9 cellular contexts compared by ENCODE assay signal in the genomic region with DNA sequence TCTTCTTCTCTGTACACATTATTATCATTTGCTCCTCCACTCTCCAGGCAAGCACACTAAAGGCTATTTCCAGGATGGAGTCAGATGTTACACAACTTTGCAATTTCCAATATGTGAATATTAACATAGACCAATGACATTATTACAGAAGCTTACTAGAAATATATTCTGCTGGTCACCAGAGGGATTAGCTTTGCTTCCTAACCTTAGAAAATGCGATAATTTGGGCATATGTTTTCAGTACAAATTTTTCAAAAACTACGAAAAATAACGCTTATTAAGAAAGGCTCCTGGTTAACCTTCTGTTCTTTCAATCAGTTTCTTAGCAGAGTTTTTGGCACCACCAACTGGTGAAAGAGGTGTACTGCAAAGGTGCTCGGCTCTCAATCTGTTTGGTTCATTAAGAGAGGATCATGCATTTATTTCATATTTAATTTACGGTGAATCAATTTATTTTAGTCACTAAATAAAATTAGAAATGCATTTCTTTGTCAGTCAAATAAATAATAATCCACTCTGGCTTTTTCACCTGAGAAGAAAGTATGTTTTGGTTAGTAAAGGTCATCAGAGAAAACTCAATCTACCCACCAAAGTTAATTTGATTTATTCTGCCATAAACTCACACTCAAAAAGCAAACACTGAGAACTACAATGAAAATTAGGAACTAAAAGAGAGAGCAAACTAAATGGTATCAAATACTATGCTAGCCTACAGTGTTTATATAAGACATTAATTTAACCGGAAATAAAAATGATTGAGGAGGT. TPM values are rescaled to one million over a fixed set of nuclear protein-coding genes. Genes with fewer than 3 reads are reported as not detected.
DNase-seq lines count a peak whose midpoint lies in the region; ATAC-seq, FAIRE-seq and TF ChIP-seq lines count a peak whose summit lies in the region.
"Had no signal": no experiment of that assay in that cellular context is flagged by ENCODE, and none has a peak within 500 bp of the region (broad histone marks: within the 10 kb centered on the region; RNA-seq: fewer than 3 reads in every experiment).

No MANE protein-coding gene starts in this region.

- no peaks in the 10 kb centered on the region for H3K27me3 ChIP-seq in H1 (replicated peaks in 1 of 4; ENCODE audit: control insufficient read depth in 3 of 4, extremely low read depth in 1 of 4, insufficient read depth in 3 of 4, low read length in 3 of 4)

- no peak overlapping the region for H4K5ac ChIP-seq in H1 (ENCODE audit: insufficient read length, low read depth, low read length)

- H3K4ac ChIP-seq in H1 (replicated peaks; ENCODE audit: insufficient read length, low read depth, low read length), result no peak overlapping the region

- H2BK12ac ChIP-seq in H1 (ENCODE audit: low read depth, low read length), result no peak overlapping the region

- H2BK5ac ChIP-seq in H1 (ENCODE audit: low read depth, low read length), result no peak overlapping the region

- H3K9me3 Mint-ChIP-seq in activated CD8-positive, alpha-beta T cell treated with anti-CD3 and anti-CD28 coated beads, Interleukin-2, amount 10 ng/mL, durations not matched to agents 7 days and 5 days (ENCODE audit: insufficient read depth), result no peaks in the 10 kb centered on the region
- H3K9me3 Mint-ChIP-seq: IgD-negative memory B cell had no signal

- no peaks in the 10 kb centered on the region for H3K36me3 Mint-ChIP-seq in activated CD8-positive, alpha-beta T cell treated with anti-CD3 and anti-CD28 coated beads, Interleukin-2, amount 10 ng/mL, durations not matched to agents 7 days and 5 days (ENCODE audit: low read depth)

- no peaks in the 10 kb centered on the region for H3K9me3 ChIP-seq in H1 (ENCODE audit: insufficient read depth in 2 of 2, low read depth in 1 of 2, low read length in 1 of 2)
- H3K9me3 ChIP-seq in mucosa of descending colon, result no peaks in the 10 kb centered on the region

- H2BK15ac ChIP-seq in H1 (ENCODE audit: low read length), result no peak overlapping the region

- H4K20me1 ChIP-seq in H1 (replicated peaks in 1 of 2; ENCODE audit: control insufficient read depth in 1 of 2, insufficient read depth in 2 of 2, low read length in 2 of 2), result no peaks in the 10 kb centered on the region

- POLR2A ChIA-PET in activated CD8-positive, alpha-beta T cell treated with anti-CD3 and anti-CD28 coated beads, Interleukin-2, amount 10 ng/mL, durations not matched to agents 7 days and 5 days (lab: Charles Lee), result no interaction called here
- POLR2A ChIA-PET in H1 (lab: Charles Lee; ENCODE audit: partially characterized antibody), result no interaction called here

- no peak overlapping the region for H3K4me2 ChIP-seq in H1 (ENCODE audit: insufficient read depth in 1 of 2, low read depth in 2 of 2, low read length in 2 of 2)

- H3K27ac ChIP-seq in H1 (ENCODE audit: low read depth, low read length), result no peak overlapping the region

- H3K27me3 Mint-ChIP-seq in activated CD8-positive, alpha-beta T cell treated with anti-CD3 and anti-CD28 coated beads, Interleukin-2, amount 10 ng/mL, durations not matched to agents 7 days and 5 days (ENCODE audit: low read depth), result peaks cover 17% of the 10 kb centered on the region
- H3K27me3 Mint-ChIP-seq: IgD-negative memory B cell had no signal

- peak; percentile 90 to 92 for TF ChIP-seq RAD21 in H1 (IDR thresholded peaks at IDR 0.05 in 1 of 2, conservative IDR thresholded peaks at IDR 0.05 in 1 of 2; ENCODE audit: low read depth in 2 of 2, low read length in 2 of 2)

- no peak overlapping the region for H4K8ac ChIP-seq in H1 (ENCODE audit: extremely low read depth, insufficient read depth, low read length)

- intact Hi-C loops in mucosa of descending colon (cut with DNase I, micrococcal nuclease), result loop anchor here in 1 of 2 donors (10.0 kb wide), 1 partner anchor 880 kb away; no protein-coding TSS in a partner anchor

- no peak overlapping the region for H2AK5ac ChIP-seq in H1 (ENCODE audit: low read depth, low read length)

- TF ChIP-seq POLR2A in H1 (IDR thresholded peaks at IDR 0.05; ENCODE audit: control extremely low read depth in 1 of 2, low read depth in 2 of 2, low read length in 2 of 2), result no peak

- H2BK20ac ChIP-seq in H1 (ENCODE audit: low read length), result no peak overlapping the region

- H3K36me3 ChIP-seq in H1 (ENCODE audit: control insufficient read depth in 2 of 4, insufficient read depth in 4 of 4, low read length in 3 of 4) (no peaks in the 10 kb centered on the region), mucosa of descending colon (ENCODE audit: low read depth) (no peaks in the 10 kb centered on the region)

- H3K79me2 ChIP-seq in H1 (ENCODE audit: control insufficient read depth in 1 of 2, insufficient read depth in 2 of 2, low read length in 2 of 2), result no peaks in the 10 kb centered on the region

- H2AFZ ChIP-seq in H1 (ENCODE audit: low read length), result no peak overlapping the region

- TF ChIP-seq EP300 in H1 (IDR thresholded peaks at IDR 0.05; ENCODE audit: borderline replicate concordance in 1 of 2, low read depth in 2 of 2, low read length in 2 of 2), result no peak

- H3K4me1 ChIP-seq in H1 (replicated peaks in 1 of 4; ENCODE audit: control insufficient read depth in 3 of 4, insufficient read depth in 4 of 4, low read length in 3 of 4), result peaks cover 3 to 13% (median 8%) of the 10 kb centered on the region in 4 experiments; a peak in 6 of 7 replicates
- peaks cover 25% of the 10 kb centered on the region for H3K4me1 ChIP-seq in mucosa of descending colon (ENCODE audit: low read depth)

- H3K18ac ChIP-seq in H1 (ENCODE audit: extremely low read depth, low read length), result no peak overlapping the region

- DNase-seq in COLO668 (lab: John Stamatoyannopoulos, UW; ENCODE audit: unreplicated experiment) (peak; percentile 58), NCI-H82 treated with DMSO at 0.1 percent for 48 hours (lab: John Stamatoyannopoulos, UW; ENCODE audit: unreplicated experiment) (peak; percentile 29), H1 (ENCODE audit: low read depth in 1 of 2, low spot score in 2 of 2) (peak in 1 of 2 experiments; percentile 75), mucosa of descending colon (peak in 2 of 3 donors; percentile 40 to 81), HuH-7 (ENCODE audit: low spot score) (no peak)
- DNase-seq in activated CD8-positive, alpha-beta T cell treated with anti-CD3 and anti-CD28 coated beads, Interleukin-2, amount 10 ng/mL, durations not matched to agents 7 days and 5 days, result peak; percentile 73
- peak; percentile 22 to 29 for DNase-seq in stimulated activated CD8-positive, alpha-beta memory T cell treated with anti-CD3 and anti-CD28 coated beads, Interleukin-7, amount 100 ng/mL, for 4 hours (ENCODE audit: low read depth in 2 of 2)

- H3K4me3 Mint-ChIP-seq in activated CD8-positive, alpha-beta T cell treated with anti-CD3 and anti-CD28 coated beads, Interleukin-2, amount 10 ng/mL, durations not matched to agents 7 days and 5 days, result no peak overlapping the region
- H3K4me3 Mint-ChIP-seq: IgD-negative memory B cell had no signal

- H3K4me3 ChIP-seq in H1 (ENCODE audit: extremely low read depth in 1 of 4, insufficient read depth in 2 of 4, low read depth in 3 of 4, low read length in 4 of 4) (no peak overlapping the region), mucosa of descending colon (no peak overlapping the region)

- H3K14ac ChIP-seq in H1 (ENCODE audit: insufficient read length), result no peak overlapping the region

- H3K4me1 Mint-ChIP-seq in activated CD8-positive, alpha-beta T cell treated with anti-CD3 and anti-CD28 coated beads, Interleukin-2, amount 10 ng/mL, durations not matched to agents 7 days and 5 days (ENCODE audit: low read depth), result peaks cover 4% of the 10 kb centered on the region

- CTCF ChIA-PET in activated CD8-positive, alpha-beta T cell treated with anti-CD3 and anti-CD28 coated beads, Interleukin-2, amount 10 ng/mL, durations not matched to agents 7 days and 5 days (lab: Charles Lee), result interaction anchor here (0.7 to 4.4 kb wide), 11 partner anchors 16 to 887 kb away, joined by 3 to 21 read pairs (median 3); no protein-coding TSS in a partner anchor
- CTCF ChIA-PET in H1 (lab: Charles Lee; ENCODE audit: partially characterized antibody), result interaction anchor here (0.6 to 1.4 kb wide), 14 partner anchors 8 to 888 kb away, joined by 3 to 4 read pairs (median 3); no protein-coding TSS in a partner anchor

- no peak overlapping the region for H2BK120ac ChIP-seq in H1 (replicated peaks; ENCODE audit: low read depth, low read length)

- no peak overlapping the region for H3K56ac ChIP-seq in H1 (replicated peaks; ENCODE audit: insufficient read length, low read depth, low read length)

- FAIRE-seq in H1 (lab: Jason Lieb, UNC), result peak; percentile 65

- no peak overlapping the region for H3K9ac ChIP-seq in H1 (replicated peaks in 1 of 4; ENCODE audit: extremely low read depth in 1 of 4, low read depth in 3 of 4, low read length in 3 of 4)

- no peaks in the 10 kb centered on the region; the same call in 1 of the 2 replicates for H3K23me2 ChIP-seq in H1 (ENCODE audit: low read depth, low read length)

- TF ChIP-seq CTCF in H1 (IDR thresholded peaks at IDR 0.05; ENCODE audit: control extremely low read depth in 1 of 3, insufficient read depth in 1 of 3, low read depth in 1 of 3, low read length in 3 of 3) (peak in 2 of 3 experiments; percentile 62 to 70; a peak in 3 of 4 replicates), mucosa of descending colon (IDR thresholded peaks at IDR 0.05) (peak; percentile 89)

- no peaks in the 10 kb centered on the region for H3K79me1 ChIP-seq in H1 (ENCODE audit: low read depth, low read length)

- H3K27ac Mint-ChIP-seq in activated CD8-positive, alpha-beta T cell treated with anti-CD3 and anti-CD28 coated beads, Interleukin-2, amount 10 ng/mL, durations not matched to agents 7 days and 5 days, result no peak overlapping the region
- H3K27ac Mint-ChIP-seq: IgD-negative memory B cell had no signal

- no peak overlapping the region for H3K23ac ChIP-seq in H1 (ENCODE audit: insufficient read length)

- WGBS in H1 (ENCODE audit: extremely low coverage in 1 of 2, insufficient coverage in 1 of 2, insufficient read length in 1 of 2, insufficient replicate concordance in 2 of 2, low coverage in 1 of 2, low lambda C conversion rate in 2 of 2, missing lambda C conversion rate in 1 of 2), 2 experiments, result 43% methylated on average over 6 of the region's 6 CpGs; no CpG with 5 or more reads in 1 of the 2 experiments

- no peak overlapping the region for H4K91ac ChIP-seq in H1 (replicated peaks; ENCODE audit: insufficient read length, low read length)

- peak; percentile 58 for ATAC-seq in HG02610 (IDR thresholded peaks at IDR 0.05; ENCODE audit: unreplicated experiment)
- no peak for ATAC-seq in activated CD8-positive, alpha-beta T cell treated with anti-CD3 and anti-CD28 coated beads, Interleukin-2, amount 10 ng/mL, durations not matched to agents 7 days and 5 days
- peak; percentile 39 for ATAC-seq in mucosa of descending colon

RNA-seq across cellular contexts. Expression of a gene that starts 39.2 kb away (rescaled TPM):
- total RNA-seq in activated CD8-positive, alpha-beta T cell treated with anti-CD3 and anti-CD28 coated beads, Interleukin-2, amount 10 ng/mL, durations not matched to agents 7 days and 5 days, result 10 to 100 TPM in 1 of 2 experiments, 1 to 10 TPM in 1; 9.8 to 11.9 TPM
- 12.8 and 15.4 TPM in 2 replicates for total RNA-seq in H1 (2021; fragmentation: NEBNext Ultra II Directional; extraction: Animal tissue kit (Norgen Biotek cat#: 25700))
- 4.6 and 6.8 TPM in 2 replicates for polyA plus RNA-seq in H1 (2011; rRNA removed)
- polyA plus RNA-seq in H1 (2011; cell fraction: cytosol; rRNA removed), result 11.2 TPM
- polyA plus RNA-seq in H1 (2011; cell fraction: nucleus; rRNA removed), result 3.4 TPM
- 12.7 to 16.4 TPM (median 13.6 TPM) in 4 replicates for polyA plus RNA-seq in H1 (2012, experiment 1 of 2)
- 4.0 TPM for polyA plus RNA-seq in H1 (2012, experiment 2 of 2)
- 8.0 TPM for polyA plus RNA-seq in H1 (2013, experiment 1 of 2)
- polyA plus RNA-seq in H1 (2013, experiment 2 of 2), result 9.4 TPM
- 4.3 and 5.3 TPM in 2 replicates for polyA minus RNA-seq in H1 (2011; rRNA and poly(A)+ RNA removed)
- polyA minus RNA-seq in H1 (2011; cell fraction: cytosol; rRNA and poly(A)+ RNA removed), result 3.2 TPM
- 9.1 TPM for polyA minus RNA-seq in H1 (2011; cell fraction: nucleus; rRNA and poly(A)+ RNA removed)
- total RNA-seq in mucosa of descending colon, result 10 to 100 TPM in 1 of 3 donors, 1 to 10 TPM in 2; 6.0 to 10.2 (median 6.3) TPM

RNA-seq across cellular contexts. Expression of a gene that starts 40.4 kb away (rescaled TPM):
- total RNA-seq in activated CD8-positive, alpha-beta T cell treated with anti-CD3 and anti-CD28 coated beads, Interleukin-2, amount 10 ng/mL, durations not matched to agents 7 days and 5 days, result 10 to 100 TPM; 82.0 to 89.7 TPM
- total RNA-seq in H1 (2021; fragmentation: NEBNext Ultra II Directional; extraction: Animal tissue kit (Norgen Biotek cat#: 25700)), result 58.1 and 69.9 TPM in 2 replicates
- 26.8 and 32.2 TPM in 2 replicates for polyA plus RNA-seq in H1 (2011; rRNA removed)
- 40.9 TPM for polyA plus RNA-seq in H1 (2011; cell fraction: cytosol; rRNA removed)
- polyA plus RNA-seq in H1 (2011; cell fraction: nucleus; rRNA removed), result 31.4 TPM
- 35.0 to 42.4 TPM (median 38.0 TPM) in 4 replicates for polyA plus RNA-seq in H1 (2012, experiment 1 of 2)
- polyA plus RNA-seq in H1 (2012, experiment 2 of 2), result 18.7 TPM
- 31.4 TPM for polyA plus RNA-seq in H1 (2013, experiment 1 of 2)
- polyA plus RNA-seq in H1 (2013, experiment 2 of 2), result 31.5 TPM
- 58.6 and 67.4 TPM in 2 replicates for polyA minus RNA-seq in H1 (2011; rRNA and poly(A)+ RNA removed)
- 26.8 TPM for polyA minus RNA-seq in H1 (2011; cell fraction: cytosol; rRNA and poly(A)+ RNA removed)
- polyA minus RNA-seq in H1 (2011; cell fraction: nucleus; rRNA and poly(A)+ RNA removed), result 47.9 TPM
- total RNA-seq in mucosa of descending colon, result 10 to 100 TPM; 12.6 to 19.0 (median 14.2) TPM
